8 cellular contexts compared by ENCODE assay signal in the genomic region with DNA sequence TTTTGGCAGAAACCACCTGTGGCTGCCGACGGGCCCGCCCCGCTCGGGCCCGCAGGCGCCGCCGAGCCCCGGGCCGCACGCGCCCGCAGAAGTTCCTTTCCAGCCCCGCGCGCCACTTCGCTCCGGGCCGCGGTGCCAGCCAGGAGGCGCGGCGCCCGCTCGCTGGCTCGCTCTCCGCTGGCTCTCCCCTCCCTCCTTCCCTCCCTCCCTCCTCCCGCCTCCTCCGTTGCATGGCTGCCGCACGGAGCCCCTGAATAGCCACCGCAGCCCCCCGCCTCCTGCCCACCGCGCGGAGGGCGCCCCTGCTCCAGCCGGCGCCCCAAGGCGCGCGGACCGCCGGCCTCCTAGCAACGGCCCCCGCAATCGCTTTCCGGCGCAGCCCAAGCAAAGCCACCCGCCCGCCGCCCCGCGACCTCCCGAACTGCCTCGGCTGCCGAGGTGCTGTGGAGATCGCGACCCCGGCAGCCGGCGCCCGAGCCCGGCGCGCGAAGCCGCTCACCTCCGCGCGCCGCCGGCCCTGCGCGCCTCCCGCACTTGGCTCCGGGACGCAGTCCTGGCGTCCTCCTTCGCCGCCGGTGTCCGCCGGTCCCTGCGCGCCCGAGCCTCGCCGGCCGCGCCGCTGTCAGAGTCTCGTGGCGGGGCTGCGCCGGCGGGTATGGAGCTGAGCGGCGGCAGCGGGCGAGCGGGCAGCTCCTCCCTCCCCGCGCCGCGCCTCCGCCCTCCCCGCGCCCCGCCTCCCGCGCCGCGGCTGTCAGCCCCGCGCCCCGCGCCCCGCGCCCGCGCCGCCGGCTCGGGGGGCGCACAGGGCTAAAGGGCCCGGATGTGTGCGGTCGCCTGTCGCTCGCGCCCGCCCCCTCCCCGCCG. TPM values are rescaled to one million over a fixed set of nuclear protein-coding genes. Genes with fewer than 3 reads are reported as not detected.
DNase-seq lines count a peak whose midpoint lies in the region; ATAC-seq and TF ChIP-seq lines count a peak whose summit lies in the region.

A gene (minus strand): TSS at position 657 of the 864 bp plus-strand sequence.

- no peaks in the 10 kb centered on the region for H3K9me3 Mint-ChIP-seq in natural killer cell

- TF ChIP-seq CTCF in fibroblast of pulmonary artery (IDR thresholded peaks at IDR 0.05; ENCODE audit: low read length, missing control alignments) (no peak), natural killer cell (IDR thresholded peaks at IDR 0.05) (no peak)

- H3K4me1 Mint-ChIP-seq in natural killer cell = peaks cover 0 to 8% of the 10 kb centered on the region in 2 donors

- no peaks in the 10 kb centered on the region for H3K36me3 Mint-ChIP-seq in natural killer cell

- ATAC-seq in natural killer cell (peak in 2 of 3 donors; percentile 28 to 60), GM19395 (IDR thresholded peaks at IDR 0.05; ENCODE audit: unreplicated experiment) (no peak), HG02610 (IDR thresholded peaks at IDR 0.05; ENCODE audit: unreplicated experiment) (no peak)

- peak within 1 kb of the TSS; percentile 68 for H3K4me3 ChIP-seq in fibroblast of pulmonary artery (replicated peaks; ENCODE audit: low read depth, low read length)

- no peak within 1 kb of the TSS for H3K27ac Mint-ChIP-seq in natural killer cell

- intact Hi-C loops in natural killer cell (cut with micrococcal nuclease) = no loop called here

- H3K4me3 Mint-ChIP-seq in natural killer cell = peak within 1 kb of the TSS; percentile 76

- TF ChIP-seq EP300 in Ishikawa (IDR thresholded peaks at IDR 0.05; ENCODE audit: borderline replicate concordance) = no peak

- no peak for TF ChIP-seq RAD21 in Ishikawa (IDR thresholded peaks at IDR 0.05; ENCODE audit: low read depth)

- DNase-seq in NOMO-1 (lab: John Stamatoyannopoulos, UW; ENCODE audit: unreplicated experiment in 2 of 2) = peak; percentile 34 to 46
- no peak for DNase-seq in NOMO-1 treated with dmso at 0.1 percent for 144 hours (lab: John Stamatoyannopoulos, UW; ENCODE audit: unreplicated experiment)
- DNase-seq in activated CD4-positive, CD25-positive, alpha-beta regulatory T cell treated with anti-CD3 and anti-CD28 coated beads, Interleukin-2, amount 50 U/mL, for 72 hours = peak; percentile 37
- no peak for DNase-seq in fibroblast of pulmonary artery (ENCODE audit: low read depth)
- DNase-seq in natural killer cell = no peak

- peaks cover 59 to 65% of the 10 kb centered on the region in 2 donors for H3K27me3 Mint-ChIP-seq in natural killer cell (ENCODE audit: low read depth in 2 of 2)

TF ChIP-seq in Ishikawa, 13 proteins besides CTCF, POLR2A, EP300 and RAD21:
- TF ChIP-seq, protein P1, sequence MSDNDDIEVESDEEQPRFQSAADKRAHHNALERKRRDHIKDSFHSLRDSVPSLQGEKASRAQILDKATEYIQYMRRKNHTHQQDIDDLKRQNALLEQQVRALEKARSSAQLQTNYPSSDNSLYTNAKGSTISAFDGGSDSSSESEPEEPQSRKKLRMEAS (IDR thresholded peaks at IDR 0.05) = peak; percentile 46; the same call in 1 of the 2 replicates
- TF ChIP-seq CREB1 (IDR thresholded peaks at IDR 0.05; ENCODE audit: low read depth) (no peak), ZBTB7A (IDR thresholded peaks at IDR 0.05; ENCODE audit: low read depth) (peak; percentile 69), EGR1 (IDR thresholded peaks at IDR 0.05) (no peak)

RNA-seq across cellular contexts. Expression of the gene that starts here (rescaled TPM):
- total RNA-seq in natural killer cell = under 1 TPM in 1 of 3 donors, not detected in 2; 0.07 TPM

Comparison
In these comparisons a context has a peak if more than half of its experiments do, and no peak if none do; other contexts are left out.
1. DNase-seq: peak in NOMO-1 (2 of 2) and activated CD4-positive, CD25-positive, alpha-beta regulatory T cell treated with anti-CD3 and anti-CD28 coated beads, Interleukin-2, amount 50 U/mL, for 72 hours (single experiment); none in NOMO-1 treated with dmso at 0.1 percent for 144 hours (single experiment), fibroblast of pulmonary artery (single experiment) and natural killer cell (single experiment).
2. Peak in ATAC-seq in natural killer cell; RNA of the gene not detected or under 1 TPM.